8 cellular contexts compared by ENCODE assay signal in the genomic region with DNA sequence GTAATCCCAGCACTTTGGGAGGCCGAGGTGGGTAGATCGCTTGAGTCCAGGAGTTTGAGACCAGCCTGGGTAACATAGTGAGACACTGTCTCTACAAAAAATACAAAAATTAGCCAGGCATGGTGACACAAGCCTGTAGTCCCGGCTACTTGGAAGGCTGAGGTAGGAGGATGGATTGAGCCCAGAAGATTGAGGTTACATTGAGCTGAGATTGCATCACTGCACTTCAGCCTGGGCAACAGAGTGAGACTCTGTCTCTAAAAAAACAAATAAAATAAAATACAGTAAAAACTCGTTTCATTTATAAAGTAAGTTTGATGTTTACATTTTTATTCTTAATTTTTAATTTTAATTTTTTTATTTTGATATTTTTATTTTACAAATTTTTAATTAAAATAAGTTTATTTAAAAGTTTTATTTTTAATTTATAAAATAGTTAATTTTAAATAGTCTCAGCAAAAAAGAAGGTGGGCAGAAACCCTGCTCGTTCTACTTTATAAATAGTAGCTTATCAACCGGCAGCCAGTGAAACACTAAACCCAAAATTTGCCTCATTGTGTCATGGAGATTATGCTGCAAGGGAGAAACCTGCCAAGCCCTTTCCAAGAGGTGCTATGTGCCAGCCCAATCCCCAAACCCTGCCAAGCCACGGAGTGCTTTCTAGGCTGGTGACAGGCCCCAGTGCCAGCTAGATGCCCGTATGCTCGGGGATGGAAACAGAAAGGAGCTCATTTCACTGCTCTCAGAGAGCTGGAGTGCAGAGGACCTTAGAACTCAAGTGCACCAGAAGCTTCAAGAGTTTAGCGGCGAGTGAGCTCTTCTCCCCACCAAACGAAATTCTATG. TPM values are rescaled to one million over a fixed set of nuclear protein-coding genes. Genes with fewer than 3 reads are reported as not detected.
DNase-seq lines count a peak whose midpoint lies in the region; ATAC-seq and TF ChIP-seq lines count a peak whose summit lies in the region.

No MANE protein-coding gene starts in this region.

- H3K36me3 Mint-ChIP-seq in CD4-positive, CD25-positive, alpha-beta regulatory T cell = peaks cover 30% of the 10 kb centered on the region

- no peak for TF ChIP-seq POLR2A in GM18505 (IDR thresholded peaks at IDR 0.05; ENCODE audit: borderline replicate concordance, extremely low read depth, insufficient read depth, insufficient read length)

- ATAC-seq in CD4-positive, CD25-positive, alpha-beta regulatory T cell (ENCODE audit: low read depth in 2 of 2) = peak in 1 of 2 donors; percentile 32
- no peak for ATAC-seq in GM18505 (IDR thresholded peaks at IDR 0.05; ENCODE audit: unreplicated experiment)
- no peak for ATAC-seq in GM18519 (IDR thresholded peaks at IDR 0.05; ENCODE audit: low FRiP score, unreplicated experiment)

- peaks cover 0 to 4% (median 0%) of the 10 kb centered on the region in 7 donors for H3K9me3 Mint-ChIP-seq in CD4-positive, CD25-positive, alpha-beta regulatory T cell

- no peaks in the 10 kb centered on the region for H3K27me3 Mint-ChIP-seq in CD4-positive, CD25-positive, alpha-beta regulatory T cell

- H3K4me3 Mint-ChIP-seq in CD4-positive, CD25-positive, alpha-beta regulatory T cell = no peak overlapping the region

- H3K27me3 ChIP-seq in CD4-positive, CD25-positive, alpha-beta regulatory T cell (ENCODE audit: control insufficient read depth, insufficient read depth, low read length) = no peaks in the 10 kb centered on the region

- H3K9me3 ChIP-seq in CD4-positive, CD25-positive, alpha-beta regulatory T cell (ENCODE audit: control insufficient read depth in 2 of 2, low read length in 2 of 2) = no peaks in the 10 kb centered on the region

- H3K4me1 Mint-ChIP-seq in CD4-positive, CD25-positive, alpha-beta regulatory T cell = peaks cover 28 to 92% (median 70%) of the 10 kb centered on the region in 4 donors

- peaks cover 32% of the 10 kb centered on the region for H3K4me1 ChIP-seq in CD4-positive, CD25-positive, alpha-beta regulatory T cell (ENCODE audit: control insufficient read depth, insufficient read depth, low read length, poor library complexity, severe bottlenecking)

- H3K36me3 ChIP-seq in CD4-positive, CD25-positive, alpha-beta regulatory T cell (ENCODE audit: control insufficient read depth, insufficient read depth, low read length) = peaks cover 10% of the 10 kb centered on the region

- H3K4me3 ChIP-seq in CD4-positive, CD25-positive, alpha-beta regulatory T cell (ENCODE audit: low read depth, low read length) = peak overlapping the region; percentile 43

- H3K27ac ChIP-seq in CD4-positive, CD25-positive, alpha-beta regulatory T cell (ENCODE audit: insufficient read depth, low read length, poor library complexity, severe bottlenecking) = no peak overlapping the region

- no peak for DNase-seq in CD4-positive, CD25-positive, alpha-beta regulatory T cell
- DNase-seq in NCI-H446 (lab: John Stamatoyannopoulos, UW) (peak; percentile 84 to 91), cerebellar nuclear complex (lab: John Stamatoyannopoulos, UW) (peak; percentile 87 to 90), occipital lobe (lab: John Stamatoyannopoulos, UW) (peak; percentile 79), CD1c-positive myeloid dendritic cell (ENCODE audit: extremely low spot score) (no peak), NK-92 (lab: John Stamatoyannopoulos, UW; ENCODE audit: unreplicated experiment) (no peak)

- H3K27ac Mint-ChIP-seq in CD4-positive, CD25-positive, alpha-beta regulatory T cell = peak overlapping the region in 2 of 3 donors; percentile 68 to 80

RNA-seq across cellular contexts. Expression of a gene that starts 38.9 kb away (rescaled TPM):
- total RNA-seq in CD4-positive, CD25-positive, alpha-beta regulatory T cell = 80.3 TPM
- polyA plus RNA-seq in CD4-positive, CD25-positive, alpha-beta regulatory T cell = 10 to 100 TPM; 12.7 to 21.5 (median 14.9) TPM
- 60.8 TPM for total RNA-seq in occipital lobe

Comparison
In these comparisons a context has a peak if more than half of its experiments do, and no peak if none do; other contexts are left out.
1. DNase-seq: peak in NCI-H446 (2 of 2), cerebellar nuclear complex (2 of 2) and occipital lobe (single experiment); none in CD4-positive, CD25-positive, alpha-beta regulatory T cell (0 of 3), CD1c-positive myeloid dendritic cell (single experiment) and NK-92 (single experiment).